ENCODE assay signal across 15 cellular contexts in genomic region chr13:113846639-113847318, GRCh38. TPM values are rescaled to one million over a fixed set of nuclear protein-coding genes. Genes with fewer than 3 reads are reported as not detected.
DNase-seq lines count a peak whose midpoint lies in the region; ATAC-seq and TF ChIP-seq lines count a peak whose summit lies in the region.
"Had no signal": no experiment of that assay in that cellular context is flagged by ENCODE, and none has a peak within 500 bp of the region (broad histone marks: within the 10 kb centered on the region; RNA-seq: fewer than 3 reads in every experiment).

No MANE protein-coding gene starts in this region.

- H3K4me3 ChIP-seq in coronary artery, result no peak overlapping the region
- H3K4me3 ChIP-seq in BE2C (ENCODE audit: low read depth, low read length), result no peak overlapping the region
- H3K4me3 ChIP-seq: colonic mucosa, GM12878 had no signal

- H3K9me3 ChIP-seq in BE2C, result no peaks in the 10 kb centered on the region
- H3K9me3 ChIP-seq: colonic mucosa had no signal

- no peaks in the 10 kb centered on the region for H3K4me1 ChIP-seq in BE2C

- DNase-seq in activated gamma-delta T cell treated with Interleukin-2 at 50 U/mL for 16 hours (peak; percentile 52), activated gamma-delta T cell (lab: John Stamatoyannopoulos, UW) (no peak), NCI-H345 (lab: John Stamatoyannopoulos, UW) (peak; percentile 69), coronary artery (ENCODE audit: low spot score) (peak; percentile 59), BE2C (no peak), glomerular visceral epithelial cell (ENCODE audit: extremely low spot score) (no peak)
- DNase-seq in stimulated activated naive CD8-positive, alpha-beta T cell treated with anti-CD3 and anti-CD28 coated beads, Interleukin-15, Interleukin-2, amounts not matched to agents 100 U/mL and 50 U/mL, for 24 hours, result no peak
- DNase-seq: mesendoderm; NCI-H2107; stimulated activated CD4-positive, alpha-beta T cell treated with anti-CD3 and anti-CD28 coated beads, Interleukin-15, amount 100 ng/mL, for 24 hours had no signal

- TF ChIP-seq CTCF in coronary artery (IDR thresholded peaks at IDR 0.05) (no peak), BE2C (IDR thresholded peaks at IDR 0.05; ENCODE audit: low read depth, low read length) (no peak)

- no peaks in the 10 kb centered on the region for H3K27me3 ChIP-seq in BE2C
- H3K27me3 ChIP-seq: colonic mucosa had no signal

- no peaks in the 10 kb centered on the region for H3K36me3 ChIP-seq in BE2C
- H3K36me3 ChIP-seq: colonic mucosa had no signal

- no peak overlapping the region for H3K27ac ChIP-seq in coronary artery
- H3K27ac ChIP-seq: colonic mucosa, HL-60 had no signal

- ATAC-seq in stimulated activated naive CD8-positive, alpha-beta T cell treated with anti-CD3 and anti-CD28 coated beads, Interleukin-15, Interleukin-2, amounts not matched to agents 100 U/mL and 50 U/mL, for 24 hours, result peak; percentile 17
- no peak for ATAC-seq in GM21528 (IDR thresholded peaks at IDR 0.05; ENCODE audit: low FRiP score, unreplicated experiment)
- ATAC-seq: GM12878, SK-N-SH treated with all-trans-retinoic acid at 6 μM for 48 hours had no signal

RNA-seq across cellular contexts. Expression of gene GAS6, which starts 17.1 kb away (rescaled TPM):
- polyA plus RNA-seq in BE2C (2012; ENCODE audit: insufficient read depth, insufficient read length, low read depth), result 9.9 TPM

Comparison
In these comparisons a context has a peak if more than half of its experiments do, and no peak if none do; other contexts are left out.
1. DNase-seq: peak in activated gamma-delta T cell treated with Interleukin-2 at 50 U/mL for 16 hours (single experiment), NCI-H345 (single experiment) and coronary artery (single experiment); none in activated gamma-delta T cell (single experiment), stimulated activated naive CD8-positive, alpha-beta T cell treated with anti-CD3 and anti-CD28 coated beads, Interleukin-15, Interleukin-2, amounts not matched to agents 100 U/mL and 50 U/mL, for 24 hours (single experiment), BE2C (single experiment) and glomerular visceral epithelial cell (single experiment).